8 cellular contexts compared by ENCODE assay signal in genomic region chr6:85449388-85449817, GRCh38. TPM values are rescaled to one million over a fixed set of nuclear protein-coding genes. Genes with fewer than 3 reads are reported as not detected.
DNase-seq lines count a peak whose midpoint lies in the region; ATAC-seq and TF ChIP-seq lines count a peak whose summit lies in the region.

No MANE protein-coding gene starts in this region.

- H3K4me2 ChIP-seq in mesenchymal stem cell (ENCODE audit: low read length, poor library complexity, severe bottlenecking), result peak overlapping the region; percentile 72

- peak overlapping the region; percentile 94 for H2AFZ ChIP-seq in mesenchymal stem cell (ENCODE audit: low read depth, low read length)

- H3K36me3 Mint-ChIP-seq in T-helper 2 cell treated with Interferon-gamma antibody and Interleukin-4, amounts not matched to agents 5 μg/mL and 100 μg/mL, for 36 hours (ENCODE audit: low read depth), result peaks cover 20% of the 10 kb centered on the region

- peak overlapping the region; percentile 88 for H4K8ac ChIP-seq in mesenchymal stem cell (ENCODE audit: low read length)

- peaks cover 0 to 29% (median 0%) of the 10 kb centered on the region in 45 donors for H3K27me3 ChIP-seq in dorsolateral prefrontal cortex
- H3K27me3 ChIP-seq in mesenchymal stem cell (ENCODE audit: control insufficient read depth in 1 of 2, insufficient read depth in 1 of 2, low read length in 2 of 2), result no peaks in the 10 kb centered on the region

- peaks cover 9% of the 10 kb centered on the region for H3K4me1 ChIP-seq in mesenchymal stem cell (ENCODE audit: control insufficient read depth, insufficient read depth, low read depth, low read length)

- intact Hi-C loops in dorsolateral prefrontal cortex (cut with DNase I), result no loop called here

- peak overlapping the region; percentile 61 to 86 for H3K4ac ChIP-seq in mesenchymal stem cell (ENCODE audit: low read depth in 1 of 2, low read length in 2 of 2)

- peak overlapping the region; percentile 45 to 82 (median 68) for H3K4me3 ChIP-seq in dorsolateral prefrontal cortex
- H3K4me3 ChIP-seq in mesenchymal stem cell (ENCODE audit: insufficient read depth in 1 of 2, low read depth in 1 of 2, low read length in 2 of 2), result peak overlapping the region; percentile 98 to 99

- peaks cover 6% of the 10 kb centered on the region for H3K79me1 ChIP-seq in mesenchymal stem cell (replicated peaks; ENCODE audit: low read length, poor library complexity, severe bottlenecking)

- TF ChIP-seq CTCF in dorsolateral prefrontal cortex (IDR thresholded peaks at IDR 0.05 in 54 of 56, conservative IDR thresholded peaks at IDR 0.05 in 2 of 56; ENCODE audit: low read depth in 1 of 56, partially characterized antibody in 56 of 56), result no peak

- ATAC-seq in activated CD4-positive, CD25-positive, alpha-beta regulatory T cell treated with anti-CD3 and anti-CD28 coated beads, Interleukin-2, amount 50 U/mL, for 24 hours, result peak; percentile 57
- peak; percentile 61 for ATAC-seq in HG02981 (IDR thresholded peaks at IDR 0.05; ENCODE audit: unreplicated experiment)

- H3K4me3 Mint-ChIP-seq in T-helper 2 cell treated with Interferon-gamma antibody and Interleukin-4, amounts not matched to agents 5 μg/mL and 100 μg/mL, for 36 hours, result peak overlapping the region; percentile 97

- H3K9me3 ChIP-seq in mesenchymal stem cell (ENCODE audit: control insufficient read depth, low read length), result no peaks in the 10 kb centered on the region

- peak overlapping the region; percentile 99 for H2BK120ac ChIP-seq in mesenchymal stem cell (ENCODE audit: low read depth, low read length)

- H4K91ac ChIP-seq in mesenchymal stem cell (ENCODE audit: low read length), result peak overlapping the region; percentile 66

- H3K9me3 Mint-ChIP-seq in T-helper 2 cell treated with Interferon-gamma antibody and Interleukin-4, amounts not matched to agents 5 μg/mL and 100 μg/mL, for 36 hours, result no peaks in the 10 kb centered on the region

- peak overlapping the region; percentile 93 for H2BK15ac ChIP-seq in mesenchymal stem cell (ENCODE audit: low read depth, poor library complexity, severe bottlenecking)

- peaks cover 55% of the 10 kb centered on the region for H3K4me1 Mint-ChIP-seq in T-helper 2 cell treated with Interferon-gamma antibody and Interleukin-4, amounts not matched to agents 5 μg/mL and 100 μg/mL, for 36 hours (ENCODE audit: low read depth)

- peak overlapping the region; percentile 99 for H2BK5ac ChIP-seq in mesenchymal stem cell (ENCODE audit: low read depth, low read length, poor library complexity, severe bottlenecking)

- H3K27me3 Mint-ChIP-seq in T-helper 2 cell treated with Interferon-gamma antibody and Interleukin-4, amounts not matched to agents 5 μg/mL and 100 μg/mL, for 36 hours (ENCODE audit: low read depth), result peaks cover 40% of the 10 kb centered on the region

- H3K18ac ChIP-seq in mesenchymal stem cell (ENCODE audit: low read depth in 1 of 2, low read length in 2 of 2), result peak overlapping the region; percentile 92 to 94

- H3K14ac ChIP-seq in mesenchymal stem cell (ENCODE audit: low read length in 2 of 2), result peak overlapping the region in 1 of 2 experiments; percentile 96

- H3K23ac ChIP-seq in mesenchymal stem cell (ENCODE audit: low read length in 2 of 2), result peak overlapping the region in 1 of 2 experiments; percentile 67

- DNase-seq in activated CD4-positive, CD25-positive, alpha-beta regulatory T cell treated with anti-CD3 and anti-CD28 coated beads, Interleukin-2, amount 50 U/mL, for 72 hours, result no peak
- peak; percentile 64 for DNase-seq in T-helper 2 cell treated with Interferon-gamma antibody and Interleukin-4, amounts not matched to agents 5 μg/mL and 100 μg/mL, for 36 hours (ENCODE audit: low spot score)
- DNase-seq in dorsolateral prefrontal cortex (peak in 4 of 10 donors; percentile 37 to 52 (median 45)), mesenchymal stem cell (peak; percentile 85), NOMO-1 treated with dmso at 0.1 percent for 144 hours (lab: John Stamatoyannopoulos, UW; ENCODE audit: unreplicated experiment) (no peak)
- peak; percentile 34 for DNase-seq in stimulated activated naive CD4-positive, alpha-beta T cell treated with Interleukin-2 at 50 U/mL for 16 hours (lab: John Stamatoyannopoulos, UW)

- no peak overlapping the region for H2AK5ac ChIP-seq in mesenchymal stem cell (ENCODE audit: low read length, severe bottlenecking)

- peak overlapping the region; percentile 80 for H3K27ac Mint-ChIP-seq in T-helper 2 cell treated with Interferon-gamma antibody and Interleukin-4, amounts not matched to agents 5 μg/mL and 100 μg/mL, for 36 hours

- peak overlapping the region in 1 of 2 experiments; percentile 63 for H2BK12ac ChIP-seq in mesenchymal stem cell (ENCODE audit: low read length in 2 of 2)

- peaks cover 4 to 52% of the 10 kb centered on the region in 2 experiments for H3K36me3 ChIP-seq in mesenchymal stem cell (ENCODE audit: control insufficient read depth in 1 of 2, insufficient read depth in 2 of 2, low read depth in 1 of 2, low read length in 2 of 2)

- H3K27ac ChIP-seq in dorsolateral prefrontal cortex (peak overlapping the region in 55 of 59 donors; percentile 5 to 90 (median 75)), mesenchymal stem cell (ENCODE audit: low read length, poor library complexity, severe bottlenecking) (peak overlapping the region; percentile 94)

- under 1% methylated on average over 24 of the region's 24 CpGs for WGBS in mesenchymal stem cell

- peak overlapping the region; percentile 100 for H3K9ac ChIP-seq in mesenchymal stem cell (ENCODE audit: low read length)

RNA-seq across cellular contexts. Expression of gene NT5E, which starts 0.5 kb away (rescaled TPM):
- total RNA-seq in dorsolateral prefrontal cortex, result 10 to 100 TPM in 86 of 120 experiments, 1 to 10 TPM in 34; 4.7 to 32.8 (median 12.1) TPM
- 234 TPM for polyA plus RNA-seq in mesenchymal stem cell (2013, experiment 1 of 2)
- polyA plus RNA-seq in mesenchymal stem cell (2013, experiment 2 of 2), result 238 TPM

Comparison
In these comparisons a context has a peak if more than half of its experiments do, and no peak if none do; other contexts are left out.
1. DNase-seq: peak in T-helper 2 cell treated with Interferon-gamma antibody and Interleukin-4, amounts not matched to agents 5 μg/mL and 100 μg/mL, for 36 hours (single experiment), mesenchymal stem cell (single experiment) and stimulated activated naive CD4-positive, alpha-beta T cell treated with Interleukin-2 at 50 U/mL for 16 hours (single experiment); none in activated CD4-positive, CD25-positive, alpha-beta regulatory T cell treated with anti-CD3 and anti-CD28 coated beads, Interleukin-2, amount 50 U/mL, for 72 hours (single experiment) and NOMO-1 treated with dmso at 0.1 percent for 144 hours (single experiment).